ENCODE assay signal across 22 cellular contexts in the genomic region with DNA sequence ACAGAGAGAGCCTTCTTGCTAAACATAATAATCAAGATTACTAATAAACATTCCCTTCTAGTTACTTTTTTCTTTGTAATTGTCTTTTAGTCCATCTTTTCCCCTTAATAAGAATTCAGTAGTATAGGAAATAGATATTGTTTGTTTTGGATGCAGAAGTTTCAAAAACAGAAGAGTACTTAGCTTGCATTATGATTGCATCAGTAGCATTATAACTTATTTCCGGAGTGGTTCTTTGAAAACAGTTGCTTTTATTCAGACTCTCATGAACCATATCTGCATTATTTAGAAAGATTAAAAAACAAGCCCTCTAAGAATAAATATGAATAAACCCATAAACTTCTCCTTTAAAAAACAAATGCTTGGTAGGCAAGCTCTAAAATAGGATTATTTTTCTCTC. TPM values are rescaled to one million over a fixed set of nuclear protein-coding genes. Genes with fewer than 3 reads are reported as not detected.
"Had no signal": no experiment of that assay in that cellular context is flagged by ENCODE, and none has a peak within 500 bp of the region (broad histone marks: within the 10 kb centered on the region; RNA-seq: fewer than 3 reads in every experiment).

No MANE protein-coding gene starts in this region.

- H3K9me3 ChIP-seq: sigmoid colon, testis had no signal

- H3K27me3 ChIP-seq: sigmoid colon, testis had no signal

- H3K4me1 ChIP-seq: testis had no signal

- H3K4me2 ChIP-seq: smooth muscle cell had no signal

- H3K4me3 ChIP-seq: left ventricle myocardium inferior, sigmoid colon, smooth muscle cell, testis had no signal

- FAIRE-seq: bronchial epithelial cell had no signal

- ATAC-seq: esophagus mucosa; naive thymus-derived CD4-positive, alpha-beta T cell; stimulated activated naive B cell treated with anti-CD40 and anti-IgM and Interleukin-4, amounts not matched to agents 10 μg/mL and 1 μg/mL and 100 μg/mL, for 72 hours had no signal

- H3K27ac ChIP-seq: left ventricle myocardium inferior, sigmoid colon, testis had no signal

- DNase-seq: activated CD4-positive, alpha-beta memory T cell treated with anti-CD3 and anti-CD28 coated beads for 36 hours; activated CD4-positive, alpha-beta T cell treated with anti-CD3 and anti-CD28 coated beads for 48 hours; activated CD4-positive, CD25-positive, alpha-beta regulatory T cell; activated naive CD4-positive, alpha-beta T cell treated with Interleukin-2 at 50 U/mL for 16 hours; activated naive CD8-positive, alpha-beta T cell treated with anti-CD3 and anti-CD28 coated beads for 36 hours; activated T-cell treated with anti-CD3 and anti-CD28 coated beads, Interleukin-2, amount 50 U/mL, for 48 hours; amniotic stem cell; cerebellar nuclear complex; effector CD8-positive, alpha-beta T cell; foreskin fibroblast; left ventricle myocardium inferior; naive thymus-derived CD4-positive, alpha-beta T cell; retina; sigmoid colon; stimulated activated CD4-positive, alpha-beta T cell treated with anti-CD3 and anti-CD28 coated beads, Interleukin-2, amount 100 ng/mL, for 48 hours; stimulated activated CD8-positive, alpha-beta memory T cell treated with anti-CD3 and anti-CD28 coated beads, Interleukin-4, amount 100 ng/mL, for 48 hours; stimulated activated naive B cell treated with anti-CD40 and anti-IgM and Interleukin-4, amounts not matched to agents 10 μg/mL and 1 μg/mL and 100 μg/mL, for 72 hours; T1000; testis had no signal

RNA-seq across cellular contexts. Expression of gene DKK1, which starts 34.0 kb away (rescaled TPM):
- total RNA-seq: activated CD4-positive, alpha-beta memory T cell treated with anti-CD3 and anti-CD28 coated beads for 36 hours; activated naive CD8-positive, alpha-beta T cell treated with anti-CD3 and anti-CD28 coated beads for 36 hours; left ventricle myocardium inferior; naive thymus-derived CD4-positive, alpha-beta T cell had no signal
- polyA plus RNA-seq: naive thymus-derived CD4-positive, alpha-beta T cell had no signal
